In the genomic region with DNA sequence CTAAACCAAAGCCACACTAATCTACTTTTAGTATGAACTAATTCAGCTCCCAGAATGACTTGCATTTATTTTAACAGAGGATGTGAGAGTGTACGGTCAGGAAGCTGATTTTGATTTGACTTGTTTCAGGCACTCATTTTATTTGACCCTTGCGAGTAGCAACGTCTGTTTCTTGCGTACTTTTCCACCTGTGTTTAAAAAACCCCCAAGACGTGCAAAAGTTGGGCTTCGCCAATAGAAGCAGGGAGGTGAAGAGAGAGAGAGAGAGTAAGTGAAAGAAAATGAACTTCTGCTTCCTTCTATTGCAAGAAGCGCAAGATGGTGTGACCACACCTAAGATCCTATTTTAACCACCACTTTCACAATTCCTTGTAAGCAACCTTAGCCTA, we compare ENCODE assay signal across 10 cellular contexts. TPM values are rescaled to one million over a fixed set of nuclear protein-coding genes. Genes with fewer than 3 reads are reported as not detected.
DNase-seq lines count a peak whose midpoint lies in the region; ATAC-seq and TF ChIP-seq lines count a peak whose summit lies in the region.
"Had no signal": no experiment of that assay in that cellular context is flagged by ENCODE, and none has a peak within 500 bp of the region (broad histone marks: within the 10 kb centered on the region; RNA-seq: fewer than 3 reads in every experiment).

No MANE protein-coding gene starts in this region.

- H3K27me3 Mint-ChIP-seq in IgD-negative memory B cell (peaks cover 2% of the 10 kb centered on the region), Calu3 (ENCODE audit: unreplicated experiment) (no peaks in the 10 kb centered on the region)

- TF ChIP-seq CTCF in lower lobe of right lung (IDR thresholded peaks at IDR 0.05), result no peak
- TF ChIP-seq CTCF in Calu3 (IDR thresholded peaks at IDR 0.05; ENCODE audit: unreplicated experiment), result no peak
- TF ChIP-seq CTCF in tibial nerve (IDR thresholded peaks at IDR 0.05), result no peak

- DNase-seq in lower lobe of right lung, result no peak
- DNase-seq in DMS 273 treated with DMSO at 0.1 percent for 48 hours (lab: John Stamatoyannopoulos, UW), result no peak
- DNase-seq in Calu3, result no peak
- DNase-seq in tibial nerve (ENCODE audit: low spot score in 2 of 2), result no peak
- DNase-seq in NCI-H1092 treated with DMSO at 0.1 percent for 48 hours (lab: John Stamatoyannopoulos, UW), result no peak

- no peaks in the 10 kb centered on the region for H3K36me3 ChIP-seq in lower lobe of right lung
- H3K36me3 ChIP-seq in tibial nerve, result peaks cover 0 to 7% (median 0%) of the 10 kb centered on the region in 3 donors

- TF ChIP-seq EP300 in tibial nerve (IDR thresholded peaks at IDR 0.05), result no peak

- peak; percentile 34 for ATAC-seq in GM18520 (IDR thresholded peaks at IDR 0.05; ENCODE audit: unreplicated experiment)
- ATAC-seq in GM21786 (IDR thresholded peaks at IDR 0.05; ENCODE audit: unreplicated experiment), result peak; percentile 48
- ATAC-seq in lower lobe of right lung, result peak; percentile 57 to 63

- intact Hi-C loops in lower lobe of right lung (cut with DNase I), result no loop called here
- intact Hi-C loops in Calu3 (cut with micrococcal nuclease; ENCODE audit: unreplicated experiment), result no loop called here

- CTCF ChIA-PET in Calu3 (lab: Charles Lee), result no interaction called here

- no TSS peak for BruUV-seq in Calu3 (replicated peaks; lab: Mats Ljungman, UMichigan)

- no peaks in the 10 kb centered on the region for H3K27me3 ChIP-seq in lower lobe of right lung (ENCODE audit: low read depth)
- H3K27me3 ChIP-seq in tibial nerve, result no peaks in the 10 kb centered on the region

- H3K9me3 Mint-ChIP-seq in IgD-negative memory B cell (no peaks in the 10 kb centered on the region), Calu3 (ENCODE audit: low read depth, unreplicated experiment) (no peaks in the 10 kb centered on the region)

- WGBS in tibial nerve, 2 donors, result 67 to 71% methylated on average over 7 of the region's 7 CpGs

- H3K27ac ChIP-seq in lower lobe of right lung (peak overlapping the region; percentile 63), tibial nerve (no peak overlapping the region)

- H3K27ac Mint-ChIP-seq in IgD-negative memory B cell (peak overlapping the region; percentile 91 to 99 (median 94)), Calu3 (ENCODE audit: unreplicated experiment) (no peak overlapping the region)

- H3K4me3 Mint-ChIP-seq in IgD-negative memory B cell, result peak overlapping the region; percentile 64 to 81 (median 76)
- no peak overlapping the region for H3K4me3 Mint-ChIP-seq in Calu3 (ENCODE audit: low read depth, unreplicated experiment)
- H3K4me3 Mint-ChIP-seq: T-cell had no signal

- H3K4me3 ChIP-seq in lower lobe of right lung, result no peak overlapping the region
- no peak overlapping the region for H3K4me3 ChIP-seq in tibial nerve
- H3K4me3 ChIP-seq: lung had no signal

- H3K4me1 Mint-ChIP-seq in IgD-negative memory B cell, result peaks cover 19 to 24% (median 23%) of the 10 kb centered on the region in 3 donors
- H3K4me1 Mint-ChIP-seq in Calu3 (ENCODE audit: low read depth, unreplicated experiment), result no peaks in the 10 kb centered on the region

- H3K9me3 ChIP-seq in lower lobe of right lung, result no peaks in the 10 kb centered on the region
- H3K9me3 ChIP-seq in tibial nerve, result peaks cover 0 to 16% (median 0%) of the 10 kb centered on the region in 4 donors

- H3K4me1 ChIP-seq in lower lobe of right lung (peaks cover 8% of the 10 kb centered on the region), tibial nerve (no peaks in the 10 kb centered on the region)

- H3K36me3 Mint-ChIP-seq in IgD-negative memory B cell (no peaks in the 10 kb centered on the region), Calu3 (ENCODE audit: insufficient read depth, unreplicated experiment) (peaks cover 5% of the 10 kb centered on the region)
- H3K36me3 Mint-ChIP-seq: T-cell had no signal

- TF ChIP-seq POLR2A in tibial nerve (IDR thresholded peaks at IDR 0.05), result no peak

RNA-seq across cellular contexts. Expression of gene SLC15A4, which starts 6.7 kb away (rescaled TPM):
- polyA plus RNA-seq in IgD-negative memory B cell, result 13.8 TPM
- total RNA-seq in lower lobe of right lung (30.0 TPM), Calu3 (2022) (30.2 and 34.9 TPM in 2 replicates), tibial nerve (10 to 100 TPM; 39.3 to 74.3 (median 53.6) TPM)

RNA-seq across cellular contexts. Expression of gene GLT1D1, which starts 22.8 kb away (rescaled TPM):
- polyA plus RNA-seq in IgD-negative memory B cell, result not detected
- total RNA-seq in lower lobe of right lung (5.3 TPM), Calu3 (2022) (not detected in 2 replicates), tibial nerve (under 1 TPM in 1 of 4 donors, not detected in 3; 0.60 TPM)
